15 cellular contexts compared by ENCODE assay signal in the genomic region with DNA sequence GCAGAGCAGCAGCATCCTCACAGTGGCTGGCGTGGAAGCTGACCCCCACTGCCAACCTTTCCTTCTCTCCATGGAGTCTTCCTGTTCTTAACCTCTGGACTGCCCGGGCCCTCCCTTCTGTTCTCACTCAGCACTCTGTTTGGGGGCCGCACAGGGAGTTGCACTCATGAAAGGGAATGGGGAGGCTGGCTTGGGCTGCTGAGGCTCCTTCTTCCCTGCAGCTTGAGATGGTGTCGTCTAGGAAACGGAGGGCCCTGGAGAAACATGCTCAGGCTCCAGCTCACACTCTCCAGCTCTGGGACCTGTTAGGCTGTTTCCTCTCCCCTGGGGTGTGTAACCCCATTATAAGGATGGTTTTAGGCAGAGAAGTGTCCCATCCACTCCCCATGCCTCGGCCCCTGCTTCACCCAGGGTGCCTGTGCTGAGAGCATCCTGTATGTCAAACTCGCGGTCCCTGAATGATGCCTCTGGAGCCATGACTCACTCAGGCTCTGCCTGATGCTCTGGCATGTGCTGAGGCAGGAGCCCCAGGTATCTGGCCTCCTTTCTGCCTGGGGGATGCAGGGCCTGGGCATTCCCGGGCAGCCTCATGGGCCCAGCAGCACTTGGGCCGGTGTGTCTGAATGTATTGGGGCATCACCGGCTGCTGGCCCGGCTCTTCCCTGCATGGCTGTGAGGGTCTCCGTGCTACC.
DNase-seq lines count a peak whose midpoint lies in the region; ATAC-seq and TF ChIP-seq lines count a peak whose summit lies in the region.
"Had no signal": no experiment of that assay in that cellular context is flagged by ENCODE, and none has a peak within 500 bp of the region (broad histone marks: within the 10 kb centered on the region; RNA-seq: fewer than 3 reads in every experiment).

No MANE protein-coding gene starts in this region.

- TF ChIP-seq CTCF in coronary artery (IDR thresholded peaks at IDR 0.05), result no peak
- no peak for TF ChIP-seq CTCF in GM13977 (IDR thresholded peaks at IDR 0.05; ENCODE audit: extremely low read depth, insufficient read depth, missing control alignments)

- in situ Hi-C loops in GM13977 (cut with MboI; ENCODE audit: low pct_unique_long_range_greater_than_20kb, low sequenced_read_pairs, unreplicated experiment), result no loop called here

- ATAC-seq in HG02840 (IDR thresholded peaks at IDR 0.05; ENCODE audit: low FRiP score, unreplicated experiment) (no peak), GM19455 (IDR thresholded peaks at IDR 0.05; ENCODE audit: unreplicated experiment) (no peak)
- ATAC-seq: activated CD8-positive, alpha-beta T cell treated with anti-CD3 and anti-CD28 coated beads, Interleukin-2, amount 10 ng/mL, durations not matched to agents 7 days and 5 days; stimulated activated naive B cell treated with anti-CD40 and anti-IgM and Interleukin-4, amounts not matched to agents 10 μg/mL and 1 μg/mL and 100 μg/mL, for 72 hours had no signal

- peak; percentile 59 for DNase-seq in Ammon's horn (ENCODE audit: low spot score)
- DNase-seq in coronary artery (ENCODE audit: low spot score), result no peak
- peak; percentile 45 for DNase-seq in left kidney (ENCODE audit: low read depth, low spot score)
- peak; percentile 44 for DNase-seq in retina
- no peak for DNase-seq in GM13977 (ENCODE audit: low spot score)
- no peak for DNase-seq in amniotic stem cell (lab: John Stamatoyannopoulos, UW)
- DNase-seq: activated CD8-positive, alpha-beta T cell treated with anti-CD3 and anti-CD28 coated beads, Interleukin-2, amount 10 ng/mL, durations not matched to agents 7 days and 5 days; activated naive CD8-positive, alpha-beta T cell treated with anti-CD3 and anti-CD28 coated beads, Interleukin-2, amount 10 ng/mL, durations not matched to agents 7 days and 5 days; DND-41; Karpas-422; naive B cell; stimulated activated naive B cell treated with anti-CD40 and anti-IgM and Interleukin-4, amounts not matched to agents 10 μg/mL and 1 μg/mL and 100 μg/mL, for 72 hours; T-helper 9 cell had no signal

- H3K27ac ChIP-seq in coronary artery, result peak overlapping the region; percentile 66 to 87

- H3K4me3 ChIP-seq in coronary artery, result peak overlapping the region; percentile 47

Comparison
In these comparisons a context has a peak if more than half of its experiments do, and no peak if none do; other contexts are left out.
1. DNase-seq: peak in Ammon's horn (single experiment), left kidney (single experiment) and retina (single experiment); none in coronary artery (single experiment), GM13977 (single experiment) and amniotic stem cell (single experiment).